Comparison of ENCODE assay signal across 1 cellular context in the genomic region with DNA sequence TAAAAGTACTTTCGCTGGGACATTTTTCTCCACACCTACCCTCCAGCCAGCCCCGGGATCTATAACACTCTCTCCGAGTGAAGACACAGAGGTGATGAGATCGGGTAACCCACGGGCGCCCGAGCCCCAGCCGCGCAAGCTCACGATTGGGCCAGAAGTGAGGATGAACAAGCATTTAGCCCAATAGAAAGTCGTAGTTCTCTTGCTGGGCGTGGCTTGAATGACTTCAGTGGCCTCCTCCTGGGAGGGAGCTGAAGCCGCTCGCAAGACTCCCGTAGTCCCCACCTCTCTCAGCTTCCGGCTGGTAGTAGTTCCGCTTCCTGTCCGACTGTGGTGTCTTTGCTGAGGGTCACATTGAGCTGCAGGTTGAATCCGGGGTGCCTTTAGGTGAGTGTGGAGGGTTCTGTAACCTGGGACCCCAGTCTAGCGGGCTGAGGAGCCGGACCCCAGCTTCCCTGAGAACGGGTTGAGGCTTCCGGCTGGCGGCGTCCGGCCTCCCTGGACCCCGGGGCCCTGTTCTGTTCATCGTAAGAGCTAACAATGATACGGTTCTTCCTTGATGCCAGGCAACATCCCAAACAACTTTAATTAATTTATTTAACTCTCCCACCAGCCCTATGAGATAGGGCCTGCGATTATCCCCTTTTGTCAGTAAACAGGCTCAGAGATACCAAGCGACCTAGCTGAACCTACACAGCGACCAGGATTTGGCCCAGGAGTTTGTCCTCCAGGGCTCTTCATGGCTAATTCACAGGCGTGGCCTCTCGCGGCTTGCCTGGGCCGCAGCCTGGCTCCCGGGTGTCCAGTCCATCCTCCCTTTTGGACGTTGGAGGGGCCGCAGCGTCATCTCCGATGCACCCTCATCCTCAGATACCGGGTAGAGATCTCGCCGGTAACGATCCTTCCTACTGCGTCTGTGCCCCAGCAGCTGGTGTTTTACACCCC.
TF ChIP-seq lines count a peak whose summit lies in the region.

A gene with protein sequence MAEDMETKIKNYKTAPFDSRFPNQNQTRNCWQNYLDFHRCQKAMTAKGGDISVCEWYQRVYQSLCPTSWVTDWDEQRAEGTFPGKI (plus strand): TSS at position 307 of the 945 bp plus-strand sequence. CDS start 2,921 bp downstream, outside the sequence.

TF ChIP-seq in K562, 482 proteins besides CTCF, POLR2A, EP300 and RAD21 (continued from another document and continues in another):
- TF ChIP-seq, protein P1, sequence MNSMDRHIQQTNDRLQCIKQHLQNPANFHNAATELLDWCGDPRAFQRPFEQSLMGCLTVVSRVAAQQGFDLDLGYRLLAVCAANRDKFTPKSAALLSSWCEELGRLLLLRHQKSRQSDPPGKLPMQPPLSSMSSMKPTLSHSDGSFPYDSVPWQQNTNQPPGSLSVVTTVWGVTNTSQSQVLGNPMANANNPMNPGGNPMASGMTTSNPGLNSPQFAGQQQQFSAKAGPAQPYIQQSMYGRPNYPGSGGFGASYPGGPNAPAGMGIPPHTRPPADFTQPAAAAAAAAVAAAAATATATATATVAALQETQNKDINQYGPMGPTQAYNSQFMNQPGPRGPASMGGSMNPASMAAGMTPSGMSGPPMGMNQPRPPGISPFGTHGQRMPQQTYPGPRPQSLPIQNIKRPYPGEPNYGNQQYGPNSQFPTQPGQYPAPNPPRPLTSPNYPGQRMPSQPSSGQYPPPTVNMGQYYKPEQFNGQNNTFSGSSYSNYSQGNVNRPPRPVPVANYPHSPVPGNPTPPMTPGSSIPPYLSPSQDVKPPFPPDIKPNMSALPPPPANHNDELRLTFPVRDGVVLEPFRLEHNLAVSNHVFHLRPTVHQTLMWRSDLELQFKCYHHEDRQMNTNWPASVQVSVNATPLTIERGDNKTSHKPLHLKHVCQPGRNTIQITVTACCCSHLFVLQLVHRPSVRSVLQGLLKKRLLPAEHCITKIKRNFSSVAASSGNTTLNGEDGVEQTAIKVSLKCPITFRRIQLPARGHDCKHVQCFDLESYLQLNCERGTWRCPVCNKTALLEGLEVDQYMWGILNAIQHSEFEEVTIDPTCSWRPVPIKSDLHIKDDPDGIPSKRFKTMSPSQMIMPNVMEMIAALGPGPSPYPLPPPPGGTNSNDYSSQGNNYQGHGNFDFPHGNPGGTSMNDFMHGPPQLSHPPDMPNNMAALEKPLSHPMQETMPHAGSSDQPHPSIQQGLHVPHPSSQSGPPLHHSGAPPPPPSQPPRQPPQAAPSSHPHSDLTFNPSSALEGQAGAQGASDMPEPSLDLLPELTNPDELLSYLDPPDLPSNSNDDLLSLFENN (IDR thresholded peaks at IDR 0.05; ENCODE audit: low read depth in 2 of 2, low read length in 2 of 2) = no peak
- TF ChIP-seq ZNF75A (CRISPR knock-in tag; IDR thresholded peaks at IDR 0.05) (no peak), CHCHD3 (CRISPR knock-in tag; IDR thresholded peaks at IDR 0.05) (no peak), FOS (IDR thresholded peaks at IDR 0.05; ENCODE audit: extremely low read depth, insufficient read length) (peak; percentile 93), ZBTB8A (IDR thresholded peaks at IDR 0.05; ENCODE audit: partially characterized antibody) (no peak), ZNF507 (tag; conservative IDR thresholded peaks at IDR 0.05) (no peak), TAF7 (tag; IDR thresholded peaks at IDR 0.05) (peak; percentile 67; the same call in 1 of the 2 replicates), ZNF76 (CRISPR knock-in tag; IDR thresholded peaks at IDR 0.05; ENCODE audit: borderline replicate concordance) (no peak), KDM4B (IDR thresholded peaks at IDR 0.05; ENCODE audit: borderline replicate concordance in 2 of 2, low read depth in 1 of 2) (no peak), ZBTB1 (CRISPR knock-in tag; IDR thresholded peaks at IDR 0.05; ENCODE audit: borderline replicate concordance, low read depth) (no peak), MAZ (CRISPR knock-in tag; conservative IDR thresholded peaks at IDR 0.05 in 1 of 2, IDR thresholded peaks at IDR 0.05 in 1 of 2) (peak; percentile 39 to 53; a peak in 2 of 4 replicates), ZFP36 (IDR thresholded peaks at IDR 0.05; ENCODE audit: low read depth, low read length, partially characterized antibody) (no peak), RBM39 (optimal IDR thresholded peaks at IDR 0.05; ENCODE audit: low read depth, low read length) (no peak), NCOR1 (IDR thresholded peaks at IDR 0.05) (no peak), MCM3 (IDR thresholded peaks at IDR 0.05) (no peak), ZNF431 (CRISPR knock-in tag; IDR thresholded peaks at IDR 0.05) (no peak), EZH2 (IDR thresholded peaks at IDR 0.05; ENCODE audit: borderline replicate concordance, low read depth, low read length) (no peak), POLR2AphosphoS2 (IDR thresholded peaks at IDR 0.05; ENCODE audit: low read length) (peak; percentile 76; the same call in 1 of the 2 replicates), NR2C1 (IDR thresholded peaks at IDR 0.05) (0 out of 2 replicates have a peak, but pooled peaks have one; percentile 15), NR2C1 (tag; IDR thresholded peaks at IDR 0.05) (peak; percentile 24; the same call in 1 of the 2 replicates), HIVEP1 (CRISPR knock-in tag; IDR thresholded peaks at IDR 0.05) (no peak), RBM15 (IDR thresholded peaks at IDR 0.05; ENCODE audit: insufficient read depth, low read length) (no peak), FOXK1 (CRISPR knock-in tag; IDR thresholded peaks at IDR 0.05; ENCODE audit: borderline replicate concordance) (no peak; the same call in 1 of the 2 replicates), LARP7 (IDR thresholded peaks at IDR 0.05) (no peak), SLC30A9 (CRISPR knock-in tag; IDR thresholded peaks at IDR 0.05) (no peak), HNRNPL (IDR thresholded peaks at IDR 0.05; ENCODE audit: low read depth, low read length) (no peak)
- TF ChIP-seq, protein P2, sequence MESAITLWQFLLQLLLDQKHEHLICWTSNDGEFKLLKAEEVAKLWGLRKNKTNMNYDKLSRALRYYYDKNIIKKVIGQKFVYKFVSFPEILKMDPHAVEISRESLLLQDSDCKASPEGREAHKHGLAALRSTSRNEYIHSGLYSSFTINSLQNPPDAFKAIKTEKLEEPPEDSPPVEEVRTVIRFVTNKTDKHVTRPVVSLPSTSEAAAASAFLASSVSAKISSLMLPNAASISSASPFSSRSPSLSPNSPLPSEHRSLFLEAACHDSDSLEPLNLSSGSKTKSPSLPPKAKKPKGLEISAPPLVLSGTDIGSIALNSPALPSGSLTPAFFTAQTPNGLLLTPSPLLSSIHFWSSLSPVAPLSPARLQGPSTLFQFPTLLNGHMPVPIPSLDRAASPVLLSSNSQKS (CRISPR knock-in tag; IDR thresholded peaks at IDR 0.05) = no peak
- TF ChIP-seq, protein P3, sequence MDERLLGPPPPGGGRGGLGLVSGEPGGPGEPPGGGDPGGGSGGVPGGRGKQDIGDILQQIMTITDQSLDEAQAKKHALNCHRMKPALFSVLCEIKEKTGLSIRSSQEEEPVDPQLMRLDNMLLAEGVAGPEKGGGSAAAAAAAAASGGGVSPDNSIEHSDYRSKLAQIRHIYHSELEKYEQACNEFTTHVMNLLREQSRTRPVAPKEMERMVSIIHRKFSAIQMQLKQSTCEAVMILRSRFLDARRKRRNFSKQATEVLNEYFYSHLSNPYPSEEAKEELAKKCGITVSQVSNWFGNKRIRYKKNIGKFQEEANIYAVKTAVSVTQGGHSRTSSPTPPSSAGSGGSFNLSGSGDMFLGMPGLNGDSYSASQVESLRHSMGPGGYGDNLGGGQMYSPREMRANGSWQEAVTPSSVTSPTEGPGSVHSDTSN (CRISPR knock-in tag; IDR thresholded peaks at IDR 0.05; ENCODE audit: low read depth) = peak; percentile 64; the same call in 1 of the 2 replicates
- TF ChIP-seq, protein P3 (tag; conservative IDR thresholded peaks at IDR 0.05; ENCODE audit: low read depth) = peak; percentile 96
- TF ChIP-seq, protein P4, sequence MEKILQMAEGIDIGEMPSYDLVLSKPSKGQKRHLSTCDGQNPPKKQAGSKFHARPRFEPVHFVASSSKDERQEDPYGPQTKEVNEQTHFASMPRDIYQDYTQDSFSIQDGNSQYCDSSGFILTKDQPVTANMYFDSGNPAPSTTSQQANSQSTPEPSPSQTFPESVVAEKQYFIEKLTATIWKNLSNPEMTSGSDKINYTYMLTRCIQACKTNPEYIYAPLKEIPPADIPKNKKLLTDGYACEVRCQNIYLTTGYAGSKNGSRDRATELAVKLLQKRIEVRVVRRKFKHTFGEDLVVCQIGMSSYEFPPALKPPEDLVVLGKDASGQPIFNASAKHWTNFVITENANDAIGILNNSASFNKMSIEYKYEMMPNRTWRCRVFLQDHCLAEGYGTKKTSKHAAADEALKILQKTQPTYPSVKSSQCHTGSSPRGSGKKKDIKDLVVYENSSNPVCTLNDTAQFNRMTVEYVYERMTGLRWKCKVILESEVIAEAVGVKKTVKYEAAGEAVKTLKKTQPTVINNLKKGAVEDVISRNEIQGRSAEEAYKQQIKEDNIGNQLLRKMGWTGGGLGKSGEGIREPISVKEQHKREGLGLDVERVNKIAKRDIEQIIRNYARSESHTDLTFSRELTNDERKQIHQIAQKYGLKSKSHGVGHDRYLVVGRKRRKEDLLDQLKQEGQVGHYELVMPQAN (IDR thresholded peaks at IDR 0.05; ENCODE audit: borderline replicate concordance) = peak; percentile 54; the same call in 1 of the 2 replicates
- TF ChIP-seq, protein P5, sequence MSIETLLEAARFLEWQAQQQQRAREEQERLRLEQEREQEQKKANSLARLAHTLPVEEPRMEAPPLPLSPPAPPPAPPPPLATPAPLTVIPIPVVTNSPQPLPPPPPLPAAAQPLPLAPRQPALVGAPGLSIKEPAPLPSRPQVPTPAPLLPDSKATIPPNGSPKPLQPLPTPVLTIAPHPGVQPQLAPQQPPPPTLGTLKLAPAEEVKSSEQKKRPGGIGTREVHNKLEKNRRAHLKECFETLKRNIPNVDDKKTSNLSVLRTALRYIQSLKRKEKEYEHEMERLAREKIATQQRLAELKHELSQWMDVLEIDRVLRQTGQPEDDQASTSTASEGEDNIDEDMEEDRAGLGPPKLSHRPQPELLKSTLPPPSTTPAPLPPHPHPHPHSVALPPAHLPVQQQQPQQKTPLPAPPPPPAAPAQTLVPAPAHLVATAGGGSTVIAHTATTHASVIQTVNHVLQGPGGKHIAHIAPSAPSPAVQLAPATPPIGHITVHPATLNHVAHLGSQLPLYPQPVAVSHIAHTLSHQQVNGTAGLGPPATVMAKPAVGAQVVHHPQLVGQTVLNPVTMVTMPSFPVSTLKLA (conservative IDR thresholded peaks at IDR 0.05) = peak in 1 of 2 experiments; percentile 48; a peak in 1 of 4 replicates
- TF ChIP-seq, protein P6, sequence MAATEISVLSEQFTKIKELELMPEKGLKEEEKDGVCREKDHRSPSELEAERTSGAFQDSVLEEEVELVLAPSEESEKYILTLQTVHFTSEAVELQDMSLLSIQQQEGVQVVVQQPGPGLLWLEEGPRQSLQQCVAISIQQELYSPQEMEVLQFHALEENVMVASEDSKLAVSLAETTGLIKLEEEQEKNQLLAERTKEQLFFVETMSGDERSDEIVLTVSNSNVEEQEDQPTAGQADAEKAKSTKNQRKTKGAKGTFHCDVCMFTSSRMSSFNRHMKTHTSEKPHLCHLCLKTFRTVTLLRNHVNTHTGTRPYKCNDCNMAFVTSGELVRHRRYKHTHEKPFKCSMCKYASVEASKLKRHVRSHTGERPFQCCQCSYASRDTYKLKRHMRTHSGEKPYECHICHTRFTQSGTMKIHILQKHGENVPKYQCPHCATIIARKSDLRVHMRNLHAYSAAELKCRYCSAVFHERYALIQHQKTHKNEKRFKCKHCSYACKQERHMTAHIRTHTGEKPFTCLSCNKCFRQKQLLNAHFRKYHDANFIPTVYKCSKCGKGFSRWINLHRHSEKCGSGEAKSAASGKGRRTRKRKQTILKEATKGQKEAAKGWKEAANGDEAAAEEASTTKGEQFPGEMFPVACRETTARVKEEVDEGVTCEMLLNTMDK (IDR thresholded peaks at IDR 0.05; ENCODE audit: borderline replicate concordance, insufficient read depth, low read depth, low read length, poor library complexity, severe bottlenecking) = no peak
- TF ChIP-seq, protein P7, sequence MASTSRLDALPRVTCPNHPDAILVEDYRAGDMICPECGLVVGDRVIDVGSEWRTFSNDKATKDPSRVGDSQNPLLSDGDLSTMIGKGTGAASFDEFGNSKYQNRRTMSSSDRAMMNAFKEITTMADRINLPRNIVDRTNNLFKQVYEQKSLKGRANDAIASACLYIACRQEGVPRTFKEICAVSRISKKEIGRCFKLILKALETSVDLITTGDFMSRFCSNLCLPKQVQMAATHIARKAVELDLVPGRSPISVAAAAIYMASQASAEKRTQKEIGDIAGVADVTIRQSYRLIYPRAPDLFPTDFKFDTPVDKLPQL (IDR thresholded peaks at IDR 0.05; ENCODE audit: extremely low read depth, insufficient read length) = peak; percentile 54
- TF ChIP-seq, protein P8, sequence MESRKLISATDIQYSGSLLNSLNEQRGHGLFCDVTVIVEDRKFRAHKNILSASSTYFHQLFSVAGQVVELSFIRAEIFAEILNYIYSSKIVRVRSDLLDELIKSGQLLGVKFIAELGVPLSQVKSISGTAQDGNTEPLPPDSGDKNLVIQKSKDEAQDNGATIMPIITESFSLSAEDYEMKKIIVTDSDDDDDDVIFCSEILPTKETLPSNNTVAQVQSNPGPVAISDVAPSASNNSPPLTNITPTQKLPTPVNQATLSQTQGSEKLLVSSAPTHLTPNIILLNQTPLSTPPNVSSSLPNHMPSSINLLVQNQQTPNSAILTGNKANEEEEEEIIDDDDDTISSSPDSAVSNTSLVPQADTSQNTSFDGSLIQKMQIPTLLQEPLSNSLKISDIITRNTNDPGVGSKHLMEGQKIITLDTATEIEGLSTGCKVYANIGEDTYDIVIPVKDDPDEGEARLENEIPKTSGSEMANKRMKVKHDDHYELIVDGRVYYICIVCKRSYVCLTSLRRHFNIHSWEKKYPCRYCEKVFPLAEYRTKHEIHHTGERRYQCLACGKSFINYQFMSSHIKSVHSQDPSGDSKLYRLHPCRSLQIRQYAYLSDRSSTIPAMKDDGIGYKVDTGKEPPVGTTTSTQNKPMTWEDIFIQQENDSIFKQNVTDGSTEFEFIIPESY (CRISPR knock-in tag; IDR thresholded peaks at IDR 0.05) = no peak
- TF ChIP-seq, protein P9, sequence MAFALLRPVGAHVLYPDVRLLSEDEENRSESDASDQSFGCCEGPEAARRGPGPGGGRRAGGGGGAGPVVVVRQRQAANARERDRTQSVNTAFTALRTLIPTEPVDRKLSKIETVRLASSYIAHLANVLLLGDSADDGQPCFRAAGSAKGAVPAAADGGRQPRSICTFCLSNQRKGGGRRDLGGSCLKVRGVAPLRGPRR (CRISPR knock-in tag; IDR thresholded peaks at IDR 0.05) = no peak
- TF ChIP-seq, protein P10, sequence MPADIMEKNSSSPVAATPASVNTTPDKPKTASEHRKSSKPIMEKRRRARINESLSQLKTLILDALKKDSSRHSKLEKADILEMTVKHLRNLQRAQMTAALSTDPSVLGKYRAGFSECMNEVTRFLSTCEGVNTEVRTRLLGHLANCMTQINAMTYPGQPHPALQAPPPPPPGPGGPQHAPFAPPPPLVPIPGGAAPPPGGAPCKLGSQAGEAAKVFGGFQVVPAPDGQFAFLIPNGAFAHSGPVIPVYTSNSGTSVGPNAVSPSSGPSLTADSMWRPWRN (IDR thresholded peaks at IDR 0.05; ENCODE audit: low read depth) = no peak
